1 cellular context compared by ENCODE assay signal in genomic region chr1:201468501-201468843, GRCh38.
A peak's percentile ranks its signal among the peaks of the same experiment; 100 is the strongest.
TF ChIP-seq lines count a peak whose summit lies in the region.

No MANE protein-coding gene starts in this region.

TF ChIP-seq in K562, 482 proteins besides CTCF, POLR2A, EP300 and RAD21:
- TF ChIP-seq, protein P1, sequence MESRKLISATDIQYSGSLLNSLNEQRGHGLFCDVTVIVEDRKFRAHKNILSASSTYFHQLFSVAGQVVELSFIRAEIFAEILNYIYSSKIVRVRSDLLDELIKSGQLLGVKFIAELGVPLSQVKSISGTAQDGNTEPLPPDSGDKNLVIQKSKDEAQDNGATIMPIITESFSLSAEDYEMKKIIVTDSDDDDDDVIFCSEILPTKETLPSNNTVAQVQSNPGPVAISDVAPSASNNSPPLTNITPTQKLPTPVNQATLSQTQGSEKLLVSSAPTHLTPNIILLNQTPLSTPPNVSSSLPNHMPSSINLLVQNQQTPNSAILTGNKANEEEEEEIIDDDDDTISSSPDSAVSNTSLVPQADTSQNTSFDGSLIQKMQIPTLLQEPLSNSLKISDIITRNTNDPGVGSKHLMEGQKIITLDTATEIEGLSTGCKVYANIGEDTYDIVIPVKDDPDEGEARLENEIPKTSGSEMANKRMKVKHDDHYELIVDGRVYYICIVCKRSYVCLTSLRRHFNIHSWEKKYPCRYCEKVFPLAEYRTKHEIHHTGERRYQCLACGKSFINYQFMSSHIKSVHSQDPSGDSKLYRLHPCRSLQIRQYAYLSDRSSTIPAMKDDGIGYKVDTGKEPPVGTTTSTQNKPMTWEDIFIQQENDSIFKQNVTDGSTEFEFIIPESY (CRISPR knock-in tag; IDR thresholded peaks at IDR 0.05): peak; percentile 40; the same call in 1 of the 2 replicates
- peak in 1 of 3 experiments; percentile 27; a peak in 1 of 6 replicates for TF ChIP-seq ZBTB11 (CRISPR knock-in tag; IDR thresholded peaks at IDR 0.05)
- TF ChIP-seq, protein P2, sequence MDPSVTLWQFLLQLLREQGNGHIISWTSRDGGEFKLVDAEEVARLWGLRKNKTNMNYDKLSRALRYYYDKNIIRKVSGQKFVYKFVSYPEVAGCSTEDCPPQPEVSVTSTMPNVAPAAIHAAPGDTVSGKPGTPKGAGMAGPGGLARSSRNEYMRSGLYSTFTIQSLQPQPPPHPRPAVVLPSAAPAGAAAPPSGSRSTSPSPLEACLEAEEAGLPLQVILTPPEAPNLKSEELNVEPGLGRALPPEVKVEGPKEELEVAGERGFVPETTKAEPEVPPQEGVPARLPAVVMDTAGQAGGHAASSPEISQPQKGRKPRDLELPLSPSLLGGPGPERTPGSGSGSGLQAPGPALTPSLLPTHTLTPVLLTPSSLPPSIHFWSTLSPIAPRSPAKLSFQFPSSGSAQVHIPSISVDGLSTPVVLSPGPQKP (CRISPR knock-in tag; IDR thresholded peaks at IDR 0.05): no peak
TF ChIP-seq in K562: peak in this region for 2.
